Comparison of ENCODE assay signal across 8 cellular contexts in the genomic region with DNA sequence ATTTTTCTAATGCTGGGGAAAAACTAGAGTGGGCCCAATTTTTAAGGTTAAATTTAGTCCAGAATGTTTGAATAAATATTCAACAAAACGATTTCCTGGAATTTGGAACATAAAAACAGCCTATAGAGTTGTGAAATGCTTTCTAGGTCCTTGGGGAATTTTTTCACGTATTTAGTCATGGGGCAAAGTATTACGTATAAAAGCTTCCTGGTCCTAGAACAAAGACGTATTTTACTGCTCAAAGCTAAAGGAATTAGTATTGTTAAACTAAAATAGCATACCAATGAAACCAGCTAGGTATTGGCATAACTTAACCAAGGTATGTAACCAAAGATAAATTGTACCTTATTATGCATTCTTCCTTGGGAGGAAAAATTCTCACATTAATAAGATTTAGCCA. TPM values are rescaled to one million over a fixed set of nuclear protein-coding genes. Genes with fewer than 3 reads are reported as not detected.
DNase-seq lines count a peak whose midpoint lies in the region; ATAC-seq and TF ChIP-seq lines count a peak whose summit lies in the region.

No MANE protein-coding gene starts in this region.

- H3K9me3 ChIP-seq in T-helper 17 cell (ENCODE audit: control insufficient read depth, low read length, poor library complexity, severe bottlenecking) = no peaks in the 10 kb centered on the region

- no peaks in the 10 kb centered on the region for H3K36me3 ChIP-seq in GM23338 (ENCODE audit: insufficient read depth)

- peak overlapping the region; percentile 97 for H3K4me2 ChIP-seq in GM23338

- H3K36me3 Mint-ChIP-seq in GM23338 (ENCODE audit: low read depth) (no peaks in the 10 kb centered on the region), T-helper 17 cell (ENCODE audit: low read depth) (no peaks in the 10 kb centered on the region)

- H3K4me3 ChIP-seq in GM23338 (peak overlapping the region; percentile 88), skin epidermis (peak overlapping the region; percentile 54 to 86 (median 73))

- no peaks in the 10 kb centered on the region for H3K9me3 Mint-ChIP-seq in GM23338

- H3K79me2 ChIP-seq in GM23338 (replicated peaks; ENCODE audit: insufficient read depth) = peaks cover 49% of the 10 kb centered on the region

- peaks cover 16% of the 10 kb centered on the region for H3K4me1 Mint-ChIP-seq in GM23338
- peaks cover 6% of the 10 kb centered on the region for H3K4me1 Mint-ChIP-seq in T-helper 17 cell

- peaks cover 11% of the 10 kb centered on the region; the same call in 1 of the 2 replicates for H3K27me3 ChIP-seq in GM23338 (ENCODE audit: insufficient read depth)
- no peaks in the 10 kb centered on the region for H3K27me3 ChIP-seq in foreskin keratinocyte

- no peak for ATAC-seq in GM23338
- ATAC-seq in T-helper 17 cell = no peak
- ATAC-seq in foreskin keratinocyte = peak; percentile 27
- no peak for ATAC-seq in HG03469 (IDR thresholded peaks at IDR 0.05; ENCODE audit: unreplicated experiment)

- H4K20me1 ChIP-seq in GM23338 (replicated peaks; ENCODE audit: insufficient read depth) = no peaks in the 10 kb centered on the region

- no peak overlapping the region for H3K27ac ChIP-seq in GM23338 (ENCODE audit: low read depth)
- peak overlapping the region; percentile 61 for H3K27ac ChIP-seq in foreskin keratinocyte
- peak overlapping the region in 9 of 21 experiments; percentile 16 to 97 (median 91) for H3K27ac ChIP-seq in skin epidermis

- DNase-seq in GM23338 (ENCODE audit: low spot score) (no peak), T-helper 17 cell (no peak), foreskin keratinocyte (peak in 1 of 2 donors; percentile 66), SIG-M5 (lab: John Stamatoyannopoulos, UW) (no peak), COLO668 (lab: John Stamatoyannopoulos, UW; ENCODE audit: unreplicated experiment) (no peak), RPMI8226 (no peak)

- no peaks in the 10 kb centered on the region for H3K27me3 Mint-ChIP-seq in GM23338 (ENCODE audit: insufficient read depth, low read depth, poor library complexity)
- peaks cover 47% of the 10 kb centered on the region for H3K27me3 Mint-ChIP-seq in T-helper 17 cell

- no peak overlapping the region for H2AFZ ChIP-seq in GM23338

- no peaks in the 10 kb centered on the region for H3K9me2 ChIP-seq in GM23338 (ENCODE audit: insufficient read depth)

- no peak for TF ChIP-seq CTCF in GM23338 (conservative IDR thresholded peaks at IDR 0.05; ENCODE audit: low read depth in 2 of 2)
- no peak for TF ChIP-seq CTCF in foreskin keratinocyte (conservative IDR thresholded peaks at IDR 0.05)

- H3K4me3 Mint-ChIP-seq in GM23338 (peak overlapping the region; percentile 86), T-helper 17 cell (peak overlapping the region; percentile 87)

- H3K27ac Mint-ChIP-seq in GM23338 = no peak overlapping the region
- peak overlapping the region; percentile 53 for H3K27ac Mint-ChIP-seq in T-helper 17 cell

- H3F3A ChIP-seq in GM23338 (replicated peaks; ENCODE audit: low read depth) = no peaks in the 10 kb centered on the region

- H3K4me1 ChIP-seq in GM23338 (ENCODE audit: insufficient read depth) (peaks cover 24% of the 10 kb centered on the region), foreskin keratinocyte (peaks cover 26% of the 10 kb centered on the region)

TF ChIP-seq in GM23338, 12 proteins besides CTCF, POLR2A, EP300 and RAD21:
- TF ChIP-seq JUNB (IDR thresholded peaks at IDR 0.05; ENCODE audit: unreplicated experiment) (no peak), CREB1 (CRISPR knock-in tag; IDR thresholded peaks at IDR 0.05; ENCODE audit: low read depth) (no peak), EZH2 (IDR thresholded peaks at IDR 0.05; ENCODE audit: low read depth, unreplicated experiment) (no peak), ZNF331 (CRISPR knock-in tag; IDR thresholded peaks at IDR 0.05; ENCODE audit: low read depth) (no peak), POLR2AphosphoS5 (IDR thresholded peaks at IDR 0.05; ENCODE audit: low read depth) (no peak), EZH2phosphoT487 (IDR thresholded peaks at IDR 0.05; ENCODE audit: unreplicated experiment) (no peak)
- TF ChIP-seq, protein P1, sequence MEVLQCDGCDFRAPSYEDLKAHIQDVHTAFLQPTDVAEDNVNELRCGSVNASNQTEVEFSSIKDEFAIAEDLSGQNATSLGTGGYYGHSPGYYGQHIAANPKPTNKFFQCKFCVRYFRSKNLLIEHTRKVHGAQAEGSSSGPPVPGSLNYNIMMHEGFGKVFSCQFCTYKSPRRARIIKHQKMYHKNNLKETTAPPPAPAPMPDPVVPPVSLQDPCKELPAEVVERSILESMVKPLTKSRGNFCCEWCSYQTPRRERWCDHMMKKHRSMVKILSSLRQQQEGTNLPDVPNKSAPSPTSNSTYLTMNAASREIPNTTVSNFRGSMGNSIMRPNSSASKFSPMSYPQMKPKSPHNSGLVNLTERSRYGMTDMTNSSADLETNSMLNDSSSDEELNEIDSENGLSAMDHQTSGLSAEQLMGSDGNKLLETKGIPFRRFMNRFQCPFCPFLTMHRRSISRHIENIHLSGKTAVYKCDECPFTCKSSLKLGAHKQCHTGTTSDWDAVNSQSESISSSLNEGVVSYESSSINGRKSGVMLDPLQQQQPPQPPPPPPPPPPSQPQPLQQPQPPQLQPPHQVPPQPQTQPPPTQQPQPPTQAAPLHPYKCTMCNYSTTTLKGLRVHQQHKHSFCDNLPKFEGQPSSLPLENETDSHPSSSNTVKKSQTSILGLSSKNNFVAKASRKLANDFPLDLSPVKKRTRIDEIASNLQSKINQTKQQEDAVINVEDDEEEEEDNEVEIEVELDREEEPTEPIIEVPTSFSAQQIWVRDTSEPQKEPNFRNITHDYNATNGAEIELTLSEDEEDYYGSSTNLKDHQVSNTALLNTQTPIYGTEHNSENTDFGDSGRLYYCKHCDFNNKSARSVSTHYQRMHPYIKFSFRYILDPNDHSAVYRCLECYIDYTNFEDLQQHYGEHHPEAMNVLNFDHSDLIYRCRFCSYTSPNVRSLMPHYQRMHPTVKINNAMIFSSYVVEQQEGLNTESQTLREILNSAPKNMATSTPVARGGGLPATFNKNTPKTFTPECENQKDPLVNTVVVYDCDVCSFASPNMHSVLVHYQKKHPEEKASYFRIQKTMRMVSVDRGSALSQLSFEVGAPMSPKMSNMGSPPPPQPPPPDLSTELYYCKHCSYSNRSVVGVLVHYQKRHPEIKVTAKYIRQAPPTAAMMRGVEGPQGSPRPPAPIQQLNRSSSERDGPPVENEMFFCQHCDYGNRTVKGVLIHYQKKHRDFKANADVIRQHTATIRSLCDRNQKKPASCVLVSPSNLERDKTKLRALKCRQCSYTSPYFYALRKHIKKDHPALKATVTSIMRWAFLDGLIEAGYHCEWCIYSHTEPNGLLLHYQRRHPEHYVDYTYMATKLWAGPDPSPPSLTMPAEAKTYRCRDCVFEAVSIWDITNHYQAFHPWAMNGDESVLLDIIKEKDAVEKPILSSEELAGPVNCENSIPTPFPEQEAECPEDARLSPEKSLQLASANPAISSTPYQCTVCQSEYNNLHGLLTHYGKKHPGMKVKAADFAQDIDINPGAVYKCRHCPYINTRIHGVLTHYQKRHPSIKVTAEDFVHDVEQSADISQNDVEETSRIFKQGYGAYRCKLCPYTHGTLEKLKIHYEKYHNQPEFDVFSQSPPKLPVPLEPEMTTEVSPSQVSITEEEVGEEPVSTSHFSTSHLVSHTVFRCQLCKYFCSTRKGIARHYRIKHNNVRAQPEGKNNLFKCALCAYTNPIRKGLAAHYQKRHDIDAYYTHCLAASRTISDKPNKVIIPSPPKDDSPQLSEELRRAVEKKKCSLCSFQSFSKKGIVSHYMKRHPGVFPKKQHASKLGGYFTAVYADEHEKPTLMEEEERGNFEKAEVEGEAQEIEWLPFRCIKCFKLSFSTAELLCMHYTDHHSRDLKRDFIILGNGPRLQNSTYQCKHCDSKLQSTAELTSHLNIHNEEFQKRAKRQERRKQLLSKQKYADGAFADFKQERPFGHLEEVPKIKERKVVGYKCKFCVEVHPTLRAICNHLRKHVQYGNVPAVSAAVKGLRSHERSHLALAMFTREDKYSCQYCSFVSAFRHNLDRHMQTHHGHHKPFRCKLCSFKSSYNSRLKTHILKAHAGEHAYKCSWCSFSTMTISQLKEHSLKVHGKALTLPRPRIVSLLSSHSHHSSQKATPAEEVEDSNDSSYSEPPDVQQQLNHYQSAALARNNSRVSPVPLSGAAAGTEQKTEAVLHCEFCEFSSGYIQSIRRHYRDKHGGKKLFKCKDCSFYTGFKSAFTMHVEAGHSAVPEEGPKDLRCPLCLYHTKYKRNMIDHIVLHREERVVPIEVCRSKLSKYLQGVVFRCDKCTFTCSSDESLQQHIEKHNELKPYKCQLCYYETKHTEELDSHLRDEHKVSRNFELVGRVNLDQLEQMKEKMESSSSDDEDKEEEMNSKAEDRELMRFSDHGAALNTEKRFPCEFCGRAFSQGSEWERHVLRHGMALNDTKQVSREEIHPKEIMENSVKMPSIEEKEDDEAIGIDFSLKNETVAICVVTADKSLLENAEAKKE (CRISPR knock-in tag; IDR thresholded peaks at IDR 0.05) = no peak
- TF ChIP-seq, protein P2, sequence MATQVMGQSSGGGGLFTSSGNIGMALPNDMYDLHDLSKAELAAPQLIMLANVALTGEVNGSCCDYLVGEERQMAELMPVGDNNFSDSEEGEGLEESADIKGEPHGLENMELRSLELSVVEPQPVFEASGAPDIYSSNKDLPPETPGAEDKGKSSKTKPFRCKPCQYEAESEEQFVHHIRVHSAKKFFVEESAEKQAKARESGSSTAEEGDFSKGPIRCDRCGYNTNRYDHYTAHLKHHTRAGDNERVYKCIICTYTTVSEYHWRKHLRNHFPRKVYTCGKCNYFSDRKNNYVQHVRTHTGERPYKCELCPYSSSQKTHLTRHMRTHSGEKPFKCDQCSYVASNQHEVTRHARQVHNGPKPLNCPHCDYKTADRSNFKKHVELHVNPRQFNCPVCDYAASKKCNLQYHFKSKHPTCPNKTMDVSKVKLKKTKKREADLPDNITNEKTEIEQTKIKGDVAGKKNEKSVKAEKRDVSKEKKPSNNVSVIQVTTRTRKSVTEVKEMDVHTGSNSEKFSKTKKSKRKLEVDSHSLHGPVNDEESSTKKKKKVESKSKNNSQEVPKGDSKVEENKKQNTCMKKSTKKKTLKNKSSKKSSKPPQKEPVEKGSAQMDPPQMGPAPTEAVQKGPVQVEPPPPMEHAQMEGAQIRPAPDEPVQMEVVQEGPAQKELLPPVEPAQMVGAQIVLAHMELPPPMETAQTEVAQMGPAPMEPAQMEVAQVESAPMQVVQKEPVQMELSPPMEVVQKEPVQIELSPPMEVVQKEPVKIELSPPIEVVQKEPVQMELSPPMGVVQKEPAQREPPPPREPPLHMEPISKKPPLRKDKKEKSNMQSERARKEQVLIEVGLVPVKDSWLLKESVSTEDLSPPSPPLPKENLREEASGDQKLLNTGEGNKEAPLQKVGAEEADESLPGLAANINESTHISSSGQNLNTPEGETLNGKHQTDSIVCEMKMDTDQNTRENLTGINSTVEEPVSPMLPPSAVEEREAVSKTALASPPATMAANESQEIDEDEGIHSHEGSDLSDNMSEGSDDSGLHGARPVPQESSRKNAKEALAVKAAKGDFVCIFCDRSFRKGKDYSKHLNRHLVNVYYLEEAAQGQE (IDR thresholded peaks at IDR 0.05; ENCODE audit: unreplicated experiment) = no peak

RNA-seq across cellular contexts. Expression of a gene that starts 1.6 kb away (rescaled TPM):
- total RNA-seq in GM23338 (2014; rRNA removed; shearing (Covaris generic)) = 21.6 and 26.6 TPM in 2 replicates
- polyA plus RNA-seq in GM23338 (2016; fragmentation: Nextera tagmentation; extraction: Ambion mirVana) = 11.0 and 12.6 TPM in 2 replicates
- 10 to 100 TPM; 16.1 to 16.3 TPM for total RNA-seq in T-helper 17 cell
- total RNA-seq in foreskin keratinocyte = 15.2 and 23.2 TPM in 2 replicates
- polyA plus RNA-seq in foreskin keratinocyte = 5.8 and 6.4 TPM in 2 replicates
